ENCODE assay signal across 1 cellular context in the genomic region with DNA sequence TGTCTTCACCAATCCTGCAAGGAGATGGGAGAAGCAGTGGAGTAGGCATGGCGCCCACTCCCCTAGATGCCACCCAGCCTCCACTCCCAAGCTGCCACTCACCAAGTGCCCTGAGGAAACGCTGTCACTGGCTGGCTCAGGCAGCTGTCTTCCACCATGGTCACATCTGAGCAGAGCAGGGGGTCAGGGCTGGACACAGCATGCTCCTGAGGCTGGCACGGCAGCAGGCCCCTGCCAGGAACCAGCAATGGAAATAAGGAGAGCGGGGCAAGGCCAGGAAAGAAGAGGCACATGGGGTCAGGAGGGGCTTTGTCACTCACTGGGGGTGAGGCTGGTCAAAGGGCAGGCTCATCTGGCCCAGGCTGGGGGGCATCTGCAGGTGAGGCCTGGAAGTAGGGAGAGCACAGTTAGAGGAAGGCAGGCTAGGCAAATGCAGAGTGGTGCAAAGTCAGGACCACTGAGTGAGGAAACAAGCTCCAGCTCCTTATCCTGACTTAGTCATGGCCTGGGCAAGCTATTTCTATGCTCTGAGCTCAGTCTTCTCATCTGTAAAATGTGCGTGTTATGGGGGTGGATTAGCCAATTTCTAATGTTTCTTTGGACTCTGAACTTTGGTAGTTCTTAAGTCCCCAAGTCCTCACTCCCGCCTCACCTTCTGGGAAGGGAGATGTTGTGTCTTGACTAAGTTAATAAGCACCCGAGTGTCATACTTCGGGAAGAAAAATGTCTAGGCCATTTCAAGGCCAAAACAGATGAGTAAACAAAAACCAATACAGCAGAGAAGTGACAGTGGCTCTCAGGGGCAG.
TF ChIP-seq lines count a peak whose summit lies in the region.

No MANE protein-coding gene starts in this region.

TF ChIP-seq in H1, 55 proteins besides CTCF, POLR2A, EP300 and RAD21:
- TF ChIP-seq SAP30 (IDR thresholded peaks at IDR 0.05; ENCODE audit: insufficient read depth, insufficient replicate concordance, low read length) (no peak), MAFK (IDR thresholded peaks at IDR 0.05; ENCODE audit: low read depth, low read length) (no peak), RXRA (IDR thresholded peaks at IDR 0.05; ENCODE audit: insufficient read depth, low read depth, low read length) (no peak), EZH2 (IDR thresholded peaks at IDR 0.05; ENCODE audit: low read depth, low read length, severe bottlenecking) (no peak), CEBPB (IDR thresholded peaks at IDR 0.05; ENCODE audit: low read depth, low read length) (no peak), RNF2 (IDR thresholded peaks at IDR 0.05; ENCODE audit: borderline replicate concordance, low read depth, low read length, missing control alignments, poor library complexity, severe bottlenecking) (no peak), KDM4A (IDR thresholded peaks at IDR 0.05; ENCODE audit: low read depth, low read length, severe bottlenecking) (no peak), GTF2F1 (IDR thresholded peaks at IDR 0.05; ENCODE audit: borderline replicate concordance, low read depth, low read length) (no peak), JUND (IDR thresholded peaks at IDR 0.05; ENCODE audit: low read length) (no peak), SP4 (IDR thresholded peaks at IDR 0.05; ENCODE audit: low read length) (no peak), NANOG (IDR thresholded peaks at IDR 0.05; ENCODE audit: insufficient read depth, low read depth, low read length, poor library complexity, severe bottlenecking) (no peak), PHF8 (conservative IDR thresholded peaks at IDR 0.05; ENCODE audit: low read depth, low read length) (no peak), CHD2 (IDR thresholded peaks at IDR 0.05; ENCODE audit: low read length) (no peak), SIN3A (conservative IDR thresholded peaks at IDR 0.05 in 1 of 2, IDR thresholded peaks at IDR 0.05 in 1 of 2; ENCODE audit: low read depth in 1 of 2, low read length in 2 of 2) (no peak), BACH1 (IDR thresholded peaks at IDR 0.05; ENCODE audit: low read length) (no peak)
- TF ChIP-seq, protein P1, sequence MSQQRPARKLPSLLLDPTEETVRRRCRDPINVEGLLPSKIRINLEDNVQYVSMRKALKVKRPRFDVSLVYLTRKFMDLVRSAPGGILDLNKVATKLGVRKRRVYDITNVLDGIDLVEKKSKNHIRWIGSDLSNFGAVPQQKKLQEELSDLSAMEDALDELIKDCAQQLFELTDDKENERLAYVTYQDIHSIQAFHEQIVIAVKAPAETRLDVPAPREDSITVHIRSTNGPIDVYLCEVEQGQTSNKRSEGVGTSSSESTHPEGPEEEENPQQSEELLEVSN (IDR thresholded peaks at IDR 0.05): no peak
- TF ChIP-seq, protein P2, sequence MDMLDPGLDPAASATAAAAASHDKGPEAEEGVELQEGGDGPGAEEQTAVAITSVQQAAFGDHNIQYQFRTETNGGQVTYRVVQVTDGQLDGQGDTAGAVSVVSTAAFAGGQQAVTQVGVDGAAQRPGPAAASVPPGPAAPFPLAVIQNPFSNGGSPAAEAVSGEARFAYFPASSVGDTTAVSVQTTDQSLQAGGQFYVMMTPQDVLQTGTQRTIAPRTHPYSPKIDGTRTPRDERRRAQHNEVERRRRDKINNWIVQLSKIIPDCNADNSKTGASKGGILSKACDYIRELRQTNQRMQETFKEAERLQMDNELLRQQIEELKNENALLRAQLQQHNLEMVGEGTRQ (IDR thresholded peaks at IDR 0.05; ENCODE audit: low read length): no peak
TF ChIP-seq in H1: peak in this region for 0.
